In genomic region chr15:31293655-31294054, GRCh38 we compare ENCODE assay signal across 1 cellular context.
TF ChIP-seq lines count a peak whose summit lies in the region.

No MANE protein-coding gene starts in this region.

TF ChIP-seq in HepG2, 621 proteins besides CTCF, POLR2A, EP300 and RAD21 (continued from another document and continues in another):
- TF ChIP-seq RBM39 (IDR thresholded peaks at IDR 0.05; ENCODE audit: low read depth, low read length, poor library complexity, severe bottlenecking) = no peak
- no peak for TF ChIP-seq ADNP (CRISPR knock-in tag; IDR thresholded peaks at IDR 0.05)
- TF ChIP-seq MEF2D (CRISPR knock-in tag; IDR thresholded peaks at IDR 0.05) = no peak
- no peak for TF ChIP-seq PCBP1 (IDR thresholded peaks at IDR 0.05; ENCODE audit: borderline replicate concordance, low read depth, low read length)
- TF ChIP-seq ZNF709 (CRISPR knock-in tag; IDR thresholded peaks at IDR 0.05) = no peak
- no peak for TF ChIP-seq CERS6 (CRISPR knock-in tag; IDR thresholded peaks at IDR 0.05)
- TF ChIP-seq SALL2 (CRISPR knock-in tag; IDR thresholded peaks at IDR 0.05) = no peak
- no peak for TF ChIP-seq POLR2G (IDR thresholded peaks at IDR 0.05; ENCODE audit: low read depth, low read length)
- no peak for TF ChIP-seq ZNF788 (CRISPR knock-in tag; IDR thresholded peaks at IDR 0.05; ENCODE audit: borderline replicate concordance)
- no peak for TF ChIP-seq SETDB1 (CRISPR knock-in tag; IDR thresholded peaks at IDR 0.05; ENCODE audit: borderline replicate concordance)
- peak; percentile 64; the same call in 1 of the 2 replicates for TF ChIP-seq TGIF2 (CRISPR knock-in tag; IDR thresholded peaks at IDR 0.05)
- no peak for TF ChIP-seq ZNF589 (CRISPR knock-in tag; conservative IDR thresholded peaks at IDR 0.05)
- no peak for TF ChIP-seq ZNF670 (CRISPR knock-in tag; IDR thresholded peaks at IDR 0.05; ENCODE audit: borderline replicate concordance)
- no peak for TF ChIP-seq ZNF460 (CRISPR knock-in tag; IDR thresholded peaks at IDR 0.05; ENCODE audit: borderline replicate concordance)
- TF ChIP-seq ZNF17 (CRISPR knock-in tag; IDR thresholded peaks at IDR 0.05) = no peak
- TF ChIP-seq ZNF879 (CRISPR knock-in tag; IDR thresholded peaks at IDR 0.05) = no peak
- no peak for TF ChIP-seq ZNF710 (CRISPR knock-in tag; IDR thresholded peaks at IDR 0.05; ENCODE audit: borderline replicate concordance)
- no peak for TF ChIP-seq SMAD1 (CRISPR knock-in tag; IDR thresholded peaks at IDR 0.05; ENCODE audit: borderline replicate concordance, low read depth)
- TF ChIP-seq XRCC5 (optimal IDR thresholded peaks at IDR 0.05; ENCODE audit: low read length) = no peak
- TF ChIP-seq CCDC6 (CRISPR knock-in tag; IDR thresholded peaks at IDR 0.05) = 0 out of 2 replicates have a peak, but pooled peaks have one; percentile 27
- no peak for TF ChIP-seq ZNF775 (CRISPR knock-in tag; IDR thresholded peaks at IDR 0.05; ENCODE audit: borderline replicate concordance)
- TF ChIP-seq CBX2 (IDR thresholded peaks at IDR 0.05; ENCODE audit: low read depth, low read length) = no peak
- no peak for TF ChIP-seq CBX2 (CRISPR knock-in tag; IDR thresholded peaks at IDR 0.05; ENCODE audit: low read depth)
- no peak for TF ChIP-seq ZNF382 (CRISPR knock-in tag; IDR thresholded peaks at IDR 0.05; ENCODE audit: borderline replicate concordance)
- no peak for TF ChIP-seq NFAT5 (CRISPR knock-in tag; IDR thresholded peaks at IDR 0.05)
- TF ChIP-seq ARID5B (CRISPR knock-in tag; IDR thresholded peaks at IDR 0.05) = peak; percentile 91
- TF ChIP-seq NFYB (CRISPR knock-in tag; IDR thresholded peaks at IDR 0.05) = no peak
- no peak for TF ChIP-seq CENPT (CRISPR knock-in tag; IDR thresholded peaks at IDR 0.05; ENCODE audit: low read depth)
- TF ChIP-seq REXO4 (CRISPR knock-in tag; IDR thresholded peaks at IDR 0.05; ENCODE audit: borderline replicate concordance) = no peak
- TF ChIP-seq PCBP2 (optimal IDR thresholded peaks at IDR 0.05; ENCODE audit: low read depth, low read length, poor library complexity, severe bottlenecking) = no peak
- no peak for TF ChIP-seq KIAA2018 (CRISPR knock-in tag; IDR thresholded peaks at IDR 0.05; ENCODE audit: borderline replicate concordance)
- TF ChIP-seq ZNF251 (CRISPR knock-in tag; IDR thresholded peaks at IDR 0.05) = no peak
- no peak for TF ChIP-seq TEAD2 (CRISPR knock-in tag; IDR thresholded peaks at IDR 0.05)
- no peak for TF ChIP-seq TAF1 (CRISPR knock-in tag; IDR thresholded peaks at IDR 0.05)
- TF ChIP-seq FUBP1 (CRISPR knock-in tag; IDR thresholded peaks at IDR 0.05; ENCODE audit: borderline replicate concordance) = no peak
- TF ChIP-seq MAFK (conservative IDR thresholded peaks at IDR 0.05 in 1 of 2, IDR thresholded peaks at IDR 0.05 in 1 of 2; ENCODE audit: low read length in 2 of 2) = no peak
- TF ChIP-seq NKX3-1 (CRISPR knock-in tag; IDR thresholded peaks at IDR 0.05) = no peak
- no peak for TF ChIP-seq EZH2 (conservative IDR thresholded peaks at IDR 0.05; ENCODE audit: low read depth, low read length)
- no peak for TF ChIP-seq RFXAP (CRISPR knock-in tag; IDR thresholded peaks at IDR 0.05; ENCODE audit: borderline replicate concordance)
- TF ChIP-seq KDM1A (CRISPR knock-in tag; IDR thresholded peaks at IDR 0.05) = no peak
